In the genomic region with DNA sequence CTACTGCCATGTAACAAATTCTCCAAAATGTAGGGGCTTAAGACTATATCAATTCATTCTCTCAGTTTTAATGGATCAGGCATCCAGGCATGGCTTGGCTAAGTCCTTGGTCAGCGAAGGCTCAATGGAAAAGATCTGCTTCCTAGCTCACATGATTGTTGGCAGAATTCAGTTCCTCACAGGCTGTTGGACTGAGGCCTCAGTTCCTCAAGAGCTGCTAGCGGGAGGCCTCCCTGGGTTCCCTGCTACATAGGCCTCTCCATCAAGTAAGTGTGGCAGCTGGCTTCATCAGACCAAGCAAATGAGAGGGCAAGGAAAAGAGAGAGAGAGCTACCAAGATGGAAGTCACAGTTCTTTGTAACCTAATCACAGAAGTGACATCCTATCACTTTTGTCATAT, we compare ENCODE assay signal across 20 cellular contexts.
"Had no signal": no experiment of that assay in that cellular context is flagged by ENCODE, and none has a peak within 500 bp of the region (broad histone marks: within the 10 kb centered on the region; RNA-seq: fewer than 3 reads in every experiment).

No MANE protein-coding gene starts in this region.

- DNase-seq: dermis blood vessel endothelial cell; effector CD4-positive, alpha-beta T cell; heart left ventricle; hippocampal formation; left colon; left ventricle myocardium superior; mesendoderm; naive thymus-derived CD4-positive, alpha-beta T cell; nephron progenitor cell; psoas muscle; retina; stimulated activated CD4-positive, alpha-beta T cell treated with anti-CD3 and anti-CD28 coated beads, Interleukin-4, amount 100 ng/mL, for 1 hour; stimulated activated CD8-positive, alpha-beta memory T cell treated with anti-CD3 and anti-CD28 coated beads, Interleukin-4, amount 100 ng/mL, for 48 hours; transverse colon had no signal

- H3K4me3 ChIP-seq: heart left ventricle, lung, psoas muscle, right lobe of liver, thoracic aorta, transverse colon had no signal

- H3K4me3 Mint-ChIP-seq: naive thymus-derived CD4-positive, alpha-beta T cell; nephron progenitor cell; stimulated activated memory B cell treated with anti-CD40 and anti-IgM and Interleukin-4, amounts not matched to agents 10 μg/mL and 1 μg/mL and 100 μg/mL, for 72 hours; stimulated activated naive CD8-positive, alpha-beta T cell treated with anti-CD3 and anti-CD28 coated beads, Interleukin-15, Interleukin-2, amounts not matched to agents 100 ng/mL and 50 ng/mL, for 24 hours had no signal

- ATAC-seq: esophagus mucosa; heart left ventricle; left colon; left ventricle myocardium superior; naive thymus-derived CD4-positive, alpha-beta T cell; psoas muscle; stimulated activated memory B cell treated with anti-CD40 and anti-IgM and Interleukin-4, amounts not matched to agents 10 μg/mL and 1 μg/mL and 100 μg/mL, for 72 hours had no signal

- H3K27ac Mint-ChIP-seq: nephron progenitor cell; stimulated activated memory B cell treated with anti-CD40 and anti-IgM and Interleukin-4, amounts not matched to agents 10 μg/mL and 1 μg/mL and 100 μg/mL, for 72 hours; stimulated activated naive CD8-positive, alpha-beta T cell treated with anti-CD3 and anti-CD28 coated beads, Interleukin-15, Interleukin-2, amounts not matched to agents 100 ng/mL and 50 ng/mL, for 24 hours had no signal

- H3K9me3 Mint-ChIP-seq: nephron progenitor cell; stimulated activated memory B cell treated with anti-CD40 and anti-IgM and Interleukin-4, amounts not matched to agents 10 μg/mL and 1 μg/mL and 100 μg/mL, for 72 hours had no signal

- H3K27me3 ChIP-seq: heart left ventricle, right lobe of liver, transverse colon had no signal

- H3K36me3 Mint-ChIP-seq: stimulated activated memory B cell treated with anti-CD40 and anti-IgM and Interleukin-4, amounts not matched to agents 10 μg/mL and 1 μg/mL and 100 μg/mL, for 72 hours had no signal

- H3K27ac ChIP-seq: psoas muscle, right lobe of liver, thoracic aorta, transverse colon had no signal
